ENCODE assay signal across 8 cellular contexts in the genomic region with DNA sequence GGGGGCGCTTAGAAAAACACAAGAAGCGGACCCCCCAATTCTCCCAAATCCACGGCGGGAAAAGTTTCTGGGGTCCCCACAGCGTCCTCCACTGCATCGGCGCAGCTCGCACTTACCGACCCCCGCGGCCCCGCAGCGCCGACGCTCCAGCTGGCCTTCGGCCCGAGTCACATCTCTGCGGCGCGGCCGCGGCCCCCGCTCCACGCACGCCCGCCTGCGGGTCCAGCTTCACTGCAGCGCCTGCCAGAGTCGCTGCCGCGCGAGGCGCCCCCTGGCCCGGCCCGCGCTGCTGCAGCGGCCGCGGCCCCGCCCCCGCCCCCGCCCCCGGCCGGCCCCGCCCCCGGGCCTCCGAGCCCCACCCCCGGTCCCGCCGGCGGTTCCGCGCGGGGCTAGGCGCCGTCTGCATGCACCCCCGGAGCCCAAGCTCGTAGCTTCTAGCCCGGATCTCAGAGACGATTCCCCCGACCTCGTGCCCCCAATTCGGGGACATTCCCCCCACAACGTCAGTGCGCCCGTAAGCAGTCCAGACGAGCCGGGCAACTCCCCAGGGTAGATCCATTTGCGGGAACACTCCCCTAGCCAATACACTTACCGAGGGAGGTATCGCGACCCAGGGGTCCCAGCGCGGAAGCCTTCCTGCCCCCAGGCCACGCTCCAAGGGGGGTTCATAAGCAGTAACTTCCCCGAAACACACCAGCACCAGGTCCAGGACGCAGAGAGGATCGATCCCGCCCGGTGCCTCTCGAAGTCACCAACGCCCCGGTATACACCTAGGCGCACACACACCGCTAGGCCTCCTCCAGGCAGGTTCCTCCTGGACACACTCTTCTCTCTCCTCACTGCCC. TPM values are rescaled to one million over a fixed set of nuclear protein-coding genes. Genes with fewer than 3 reads are reported as not detected.
A peak's percentile ranks its signal among the peaks of the same experiment; 100 is the strongest.
DNase-seq lines count a peak whose midpoint lies in the region; ATAC-seq and TF ChIP-seq lines count a peak whose summit lies in the region.

A gene with protein sequence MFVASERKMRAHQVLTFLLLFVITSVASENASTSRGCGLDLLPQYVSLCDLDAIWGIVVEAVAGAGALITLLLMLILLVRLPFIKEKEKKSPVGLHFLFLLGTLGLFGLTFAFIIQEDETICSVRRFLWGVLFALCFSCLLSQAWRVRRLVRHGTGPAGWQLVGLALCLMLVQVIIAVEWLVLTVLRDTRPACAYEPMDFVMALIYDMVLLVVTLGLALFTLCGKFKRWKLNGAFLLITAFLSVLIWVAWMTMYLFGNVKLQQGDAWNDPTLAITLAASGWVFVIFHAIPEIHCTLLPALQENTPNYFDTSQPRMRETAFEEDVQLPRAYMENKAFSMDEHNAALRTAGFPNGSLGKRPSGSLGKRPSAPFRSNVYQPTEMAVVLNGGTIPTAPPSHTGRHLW (minus strand): TSS at position 238 of the 845 bp plus-strand sequence. CDS start 12,003 bp downstream, outside the sequence.

- ATAC-seq in gastroesophageal sphincter = peak; percentile 77
- no peak for ATAC-seq in HG03135 (IDR thresholded peaks at IDR 0.05; ENCODE audit: unreplicated experiment)

- H3K4me3 ChIP-seq in NT2/D1 (ENCODE audit: insufficient read length, low read depth) = peak within 1 kb of the TSS; percentile 85
- H3K4me3 ChIP-seq in gastroesophageal sphincter = peak within 1 kb of the TSS; percentile 68 to 72
- peak within 1 kb of the TSS; percentile 60 to 84 (median 76) for H3K4me3 ChIP-seq in tibial nerve

- H3K4me3 Mint-ChIP-seq in neural crest cell = peak within 1 kb of the TSS; percentile 98

- TF ChIP-seq CTCF in gastroesophageal sphincter (IDR thresholded peaks at IDR 0.05) (peak in 2 of 4 experiments; percentile 17 to 29), neural crest cell (conservative IDR thresholded peaks at IDR 0.05) (peak; percentile 22), tibial nerve (IDR thresholded peaks at IDR 0.05) (peak in 2 of 5 experiments; percentile 5 to 18)

- peaks cover 16% of the 10 kb centered on the region for H3K27me3 ChIP-seq in NT2/D1 (ENCODE audit: insufficient read depth, insufficient read length)
- peaks cover 36% of the 10 kb centered on the region for H3K27me3 ChIP-seq in gastroesophageal sphincter
- peaks cover 0 to 18% of the 10 kb centered on the region in 2 donors for H3K27me3 ChIP-seq in tibial nerve

- H3K27ac ChIP-seq in gastroesophageal sphincter (peak within 1 kb of the TSS in 3 of 4 donors; percentile 56 to 80 (median 58)), tibial nerve (peak within 1 kb of the TSS; percentile 75 to 91 (median 80))

- no peaks in the 10 kb centered on the region for H3K9me3 Mint-ChIP-seq in neural crest cell

- H3K9me3 ChIP-seq in NT2/D1 (ENCODE audit: insufficient read depth, low read length) (no peaks in the 10 kb centered on the region), gastroesophageal sphincter (no peaks in the 10 kb centered on the region), tibial nerve (no peaks in the 10 kb centered on the region)

- H3K36me3 ChIP-seq in NT2/D1 (ENCODE audit: insufficient read depth, insufficient read length, low read length) = peaks cover 12% of the 10 kb centered on the region
- peaks cover 0 to 4% of the 10 kb centered on the region in 2 donors for H3K36me3 ChIP-seq in gastroesophageal sphincter
- H3K36me3 ChIP-seq in tibial nerve = peaks cover 0 to under 1% (median 0%) of the 10 kb centered on the region in 3 donors

- no peak for TF ChIP-seq EP300 in gastroesophageal sphincter (IDR thresholded peaks at IDR 0.05)
- no peak for TF ChIP-seq EP300 in tibial nerve (IDR thresholded peaks at IDR 0.05)

- peaks cover 21% of the 10 kb centered on the region for H3K4me1 ChIP-seq in NT2/D1 (ENCODE audit: insufficient read depth, insufficient read length)
- peaks cover 0 to 39% (median 9%) of the 10 kb centered on the region in 3 donors for H3K4me1 ChIP-seq in gastroesophageal sphincter
- peaks cover 0 to 46% (median 18%) of the 10 kb centered on the region in 4 donors for H3K4me1 ChIP-seq in tibial nerve

- TF ChIP-seq POLR2A in gastroesophageal sphincter (IDR thresholded peaks at IDR 0.05) (peak in 1 of 2 donors; percentile 24), tibial nerve (IDR thresholded peaks at IDR 0.05) (peak in 1 of 2 donors; percentile 41)

- 1 to 4% methylated on average over 11 to 23 of the region's 85 CpGs for WGBS in gastroesophageal sphincter (ENCODE audit: low coverage in 1 of 2), 2 donors
- 0 to 2% methylated on average over 13 to 44 of the region's 85 CpGs for WGBS in tibial nerve, 2 donors

- H3K9ac ChIP-seq in NT2/D1 (ENCODE audit: insufficient read length, low read depth) = peak within 1 kb of the TSS; percentile 94

- peaks cover 3% of the 10 kb centered on the region for H3K36me3 Mint-ChIP-seq in neural crest cell (ENCODE audit: low read depth)

- peaks cover 7% of the 10 kb centered on the region for H3K27me3 Mint-ChIP-seq in neural crest cell (ENCODE audit: low read depth)

- peaks cover 30% of the 10 kb centered on the region for H3K4me1 Mint-ChIP-seq in neural crest cell

- DNase-seq in NCI-H1417 (lab: John Stamatoyannopoulos, UW) (peak; percentile 5 to 74 (median 64)), NCI-H1417 treated with DMSO at 0.1 percent for 48 hours (lab: John Stamatoyannopoulos, UW) (no peak), NT2/D1 (ENCODE audit: low read depth, low spot score) (no peak), activated gamma-delta T cell treated with Interleukin-2 at 50 U/mL for 16 hours (peak; percentile 16), neural crest cell (ENCODE audit: low read depth, low spot score) (peak; percentile 33), tibial nerve (ENCODE audit: low spot score in 2 of 2) (peak in 1 of 2 donors; percentile 18)

- no peak within 1 kb of the TSS for H3K27ac Mint-ChIP-seq in neural crest cell (ENCODE audit: unreplicated experiment)

RNA-seq across cellular contexts. Expression of the gene that starts here (rescaled TPM):
- total RNA-seq in gastroesophageal sphincter (10 to 100 TPM; 11.5 to 29.2 (median 20.5) TPM), neural crest cell (58.5 and 59.3 TPM in 2 replicates), tibial nerve (100 to 1,000 TPM in 2 of 4 donors, 10 to 100 TPM in 2; 68.4 to 116 (median 101) TPM)

Comparison
In these comparisons a context has a peak if more than half of its experiments do, and no peak if none do; other contexts are left out.
1. DNase-seq: peak in NCI-H1417 (3 of 3), activated gamma-delta T cell treated with Interleukin-2 at 50 U/mL for 16 hours (single experiment) and neural crest cell (single experiment); none in NCI-H1417 treated with DMSO at 0.1 percent for 48 hours (single experiment) and NT2/D1 (single experiment).
2. Peak in every context shown above with its lines, with median percentiles within 50 percentile points of each other: H3K4me3 ChIP-seq.